35 cellular contexts compared by ENCODE assay signal in genomic region chr14:101754893-101755292, GRCh38. TPM values are rescaled to one million over a fixed set of nuclear protein-coding genes. Genes with fewer than 3 reads are reported as not detected.
DNase-seq lines count a peak whose midpoint lies in the region; TF ChIP-seq lines count a peak whose summit lies in the region.
"Had no signal": no experiment of that assay in that cellular context is flagged by ENCODE, and none has a peak within 500 bp of the region (broad histone marks: within the 10 kb centered on the region; RNA-seq: fewer than 3 reads in every experiment).

No MANE protein-coding gene starts in this region.

- intact Hi-C loops in lower leg skin (cut with DNase I; ENCODE audit: low total_unique reads) (no loop called here), esophagus muscularis mucosa (cut with DNase I) (no loop called here)

- TF ChIP-seq CTCF in lower leg skin (IDR thresholded peaks at IDR 0.05) (no peak), osteocyte (IDR thresholded peaks at IDR 0.05) (no peak), esophagus muscularis mucosa (IDR thresholded peaks at IDR 0.05) (no peak)

- no peak overlapping the region for H3K27ac Mint-ChIP-seq in osteocyte (ENCODE audit: unreplicated experiment)
- H3K27ac Mint-ChIP-seq: B cell; CD14-positive monocyte; CD4-positive, alpha-beta T cell; CD4-positive, CD25-positive, alpha-beta regulatory T cell; CD8-positive, alpha-beta memory T cell; CD8-positive, alpha-beta T cell had no signal

- DNase-seq in islet precursor cell (peak; percentile 26), lower leg skin (ENCODE audit: low spot score in 2 of 2) (peak; percentile 9 to 69), mesenteric fat pad (ENCODE audit: low spot score) (peak; percentile 47), osteocyte (ENCODE audit: extremely low spot score, unreplicated experiment) (peak; percentile 53), OCI-M2 (lab: John Stamatoyannopoulos, UW; ENCODE audit: unreplicated experiment) (no peak), esophagus muscularis mucosa (ENCODE audit: extremely low spot score) (no peak), activated gamma-delta T cell treated with Interleukin-2 at 50 U/mL for 16 hours (no peak), GM23248 (no peak)
- DNase-seq: 8988T; ACHN; AML-193; BE2C; C1 segment of cervical spinal cord; Caco-2; Calu3; CD4-positive, alpha-beta memory T cell; CD4-positive, alpha-beta T cell; CD4-positive, CD25-positive, alpha-beta regulatory T cell; CD8-positive, alpha-beta memory T cell; CD8-positive, alpha-beta T cell; COR-L47; DMS 273 treated with DMSO at 0.1 percent for 48 hours; DMS153; DMS53; DMS79; DMS79 treated with DMSO at 0.1 percent for 48 hours; DND-41; EL had no signal

- H3K4me3 ChIP-seq in lower leg skin (ENCODE audit: low read depth, poor library complexity, severe bottlenecking) (no peak overlapping the region), esophagus muscularis mucosa (no peak overlapping the region), GM23248 (no peak overlapping the region)
- H3K4me3 ChIP-seq: A549; BLaER1; BLaER1 treated with 17β-estradiol and CSF1 and Interleukin-3, amounts not matched to agents 10 nM and 100 nM had no signal

- no peaks in the 10 kb centered on the region for H3K9me2 ChIP-seq in GM23248 (ENCODE audit: insufficient read depth)

- no peak for TF ChIP-seq EP300 in esophagus muscularis mucosa (IDR thresholded peaks at IDR 0.05)

- H3K4me1 Mint-ChIP-seq in osteocyte (ENCODE audit: unreplicated experiment), result peaks cover 2% of the 10 kb centered on the region
- H3K4me1 Mint-ChIP-seq: B cell had no signal

- H3K27me3 ChIP-seq in esophagus muscularis mucosa, result peaks cover 0 to 36% (median 0%) of the 10 kb centered on the region in 4 donors
- H3K27me3 ChIP-seq in GM23248 (replicated peaks; ENCODE audit: insufficient read depth), result peaks cover 66% of the 10 kb centered on the region
- H3K27me3 ChIP-seq: BLaER1; BLaER1 treated with 17β-estradiol and CSF1 and Interleukin-3, amounts not matched to agents 10 nM and 100 nM had no signal

- no peak overlapping the region for H3K4me3 Mint-ChIP-seq in osteocyte (ENCODE audit: unreplicated experiment)
- H3K4me3 Mint-ChIP-seq: B cell; CD14-positive monocyte; CD4-positive, alpha-beta memory T cell; CD4-positive, alpha-beta T cell; CD4-positive, CD25-positive, alpha-beta regulatory T cell; CD8-positive, alpha-beta memory T cell; CD8-positive, alpha-beta T cell had no signal

- H3K36me3 ChIP-seq in esophagus muscularis mucosa (no peaks in the 10 kb centered on the region), GM23248 (ENCODE audit: low read depth) (no peaks in the 10 kb centered on the region)
- H3K36me3 ChIP-seq: BE2C; BLaER1; BLaER1 treated with 17β-estradiol and CSF1 and Interleukin-3, amounts not matched to agents 10 nM and 100 nM had no signal

- 81 to 89% methylated on average over 4 of the region's 4 CpGs for WGBS in lower leg skin, 2 donors
- 76% methylated on average over 4 of the region's 4 CpGs for WGBS in esophagus muscularis mucosa
- 35 to 36% methylated on average over 4 of the region's 4 CpGs for WGBS in GM23248 (ENCODE audit: low coverage in 1 of 2, low lambda C conversion rate in 2 of 2, missing lambda C conversion rate in 2 of 2), 2 experiments

- H3K4me1 ChIP-seq in esophagus muscularis mucosa, result peaks cover 0 to 4% (median 2%) of the 10 kb centered on the region in 4 donors
- H3K4me1 ChIP-seq in GM23248 (ENCODE audit: insufficient read depth), result peaks cover under 1% of the 10 kb centered on the region; the same call in 1 of the 2 replicates
- H3K4me1 ChIP-seq: Caco-2 had no signal

- H3K27ac ChIP-seq in esophagus muscularis mucosa (replicated peaks in 1 of 4) (no peak overlapping the region), GM23248 (no peak overlapping the region)
- H3K27ac ChIP-seq: 22Rv1, A549, BLaER1, C4-2B had no signal

- in situ Hi-C loops in GM23248 (cut with MboI), result no loop called here

- H3K9me3 ChIP-seq in esophagus muscularis mucosa (no peaks in the 10 kb centered on the region), GM23248 (ENCODE audit: low read depth) (no peaks in the 10 kb centered on the region)
- H3K9me3 ChIP-seq: Caco-2 had no signal

- peaks cover 79% of the 10 kb centered on the region for H3K27me3 Mint-ChIP-seq in osteocyte (ENCODE audit: unreplicated experiment)

- no peaks in the 10 kb centered on the region for H3K79me2 ChIP-seq in GM23248 (ENCODE audit: insufficient read depth)

- no peaks in the 10 kb centered on the region for H3F3A ChIP-seq in GM23248 (ENCODE audit: insufficient read depth)

- H3K9ac ChIP-seq in GM23248, result no peak overlapping the region
- H3K9ac ChIP-seq: BLaER1; BLaER1 treated with 17β-estradiol and CSF1 and Interleukin-3, amounts not matched to agents 10 nM and 100 nM had no signal

- H3K9me3 Mint-ChIP-seq in osteocyte (ENCODE audit: unreplicated experiment), result no peaks in the 10 kb centered on the region
- H3K9me3 Mint-ChIP-seq: CD4-positive, alpha-beta T cell; CD8-positive, alpha-beta T cell had no signal

- no peak overlapping the region for H2AFZ ChIP-seq in GM23248

- no peaks in the 10 kb centered on the region for H4K20me1 ChIP-seq in GM23248 (ENCODE audit: insufficient read depth)
- H4K20me1 ChIP-seq: BLaER1; BLaER1 treated with 17β-estradiol and CSF1 and Interleukin-3, amounts not matched to agents 10 nM and 100 nM had no signal

- TF ChIP-seq POLR2A in lower leg skin (IDR thresholded peaks at IDR 0.05) (no peak), esophagus muscularis mucosa (IDR thresholded peaks at IDR 0.05; ENCODE audit: low read depth) (no peak)

- H3K4me2 ChIP-seq in GM23248 (ENCODE audit: unreplicated experiment), result no peak overlapping the region
- H3K4me2 ChIP-seq: A549; BLaER1; BLaER1 treated with 17β-estradiol and CSF1 and Interleukin-3, amounts not matched to agents 10 nM and 100 nM had no signal

- H3K36me3 Mint-ChIP-seq in osteocyte (ENCODE audit: unreplicated experiment), result no peaks in the 10 kb centered on the region
- H3K36me3 Mint-ChIP-seq: CD14-positive monocyte; CD4-positive, CD25-positive, alpha-beta regulatory T cell; CD8-positive, alpha-beta T cell had no signal

RNA-seq across cellular contexts. Expression of gene PPP2R5C, which starts 6.6 kb away (rescaled TPM):
- 10 to 100 TPM; 74.6 to 89.9 (median 80.3) TPM for total RNA-seq in lower leg skin
- 124 TPM for total RNA-seq in mesenteric fat pad
- total RNA-seq in osteocyte, result 115 and 116 TPM in 2 replicates
- 100 to 1,000 TPM; 103 to 142 (median 131) TPM for total RNA-seq in esophagus muscularis mucosa
- 77.1 and 77.9 TPM in 2 replicates for total RNA-seq in GM23248 (2014; rRNA removed; shearing (Covaris generic))
- polyA plus RNA-seq in GM23248 (2016; fragmentation: Nextera tagmentation; extraction: Ambion mirVana), result 74.4 and 76.3 TPM in 2 replicates

Comparison
In these comparisons a context has a peak if more than half of its experiments do, and no peak if none do; other contexts are left out.
1. DNase-seq: peak in islet precursor cell (single experiment), lower leg skin (2 of 2), mesenteric fat pad (single experiment) and osteocyte (single experiment); none in OCI-M2 (single experiment), esophagus muscularis mucosa (single experiment), activated gamma-delta T cell treated with Interleukin-2 at 50 U/mL for 16 hours (single experiment) and GM23248 (single experiment).